ENCODE assay signal across 26 cellular contexts in genomic region chr2:219605607-219605954, GRCh38. TPM values are rescaled to one million over a fixed set of nuclear protein-coding genes. Genes with fewer than 3 reads are reported as not detected.
"Had no signal": no experiment of that assay in that cellular context is flagged by ENCODE, and none has a peak within 500 bp of the region (broad histone marks: within the 10 kb centered on the region; RNA-seq: fewer than 3 reads in every experiment).

No MANE protein-coding gene starts in this region.

- H3K79me2 ChIP-seq: hepatocyte, parathyroid adenoma had no signal

- H3K4me1 ChIP-seq: foreskin keratinocyte, parathyroid adenoma, sigmoid colon, transverse colon, upper lobe of right lung had no signal

- H3K27me3 ChIP-seq: esophagus muscularis mucosa, foreskin keratinocyte, gastroesophageal sphincter, heart left ventricle, hepatocyte, sigmoid colon, transverse colon, upper lobe of right lung, uterus had no signal

- H3K4me3 ChIP-seq: coronary artery, esophagus muscularis mucosa, gastroesophageal sphincter, heart left ventricle, hepatocyte, lung, mucosa of descending colon, sigmoid colon, thoracic aorta, transverse colon, upper lobe of right lung, uterus had no signal

- H2AFZ ChIP-seq: hepatocyte, parathyroid adenoma had no signal

- H3K9me3 ChIP-seq: esophagus muscularis mucosa, gastroesophageal sphincter, heart left ventricle, mucosa of descending colon, sigmoid colon, thoracic aorta, transverse colon, upper lobe of right lung, uterus had no signal

- ATAC-seq: foreskin keratinocyte; gastroesophageal sphincter; left lobe of liver; mucosa of descending colon; naive thymus-derived CD4-positive, alpha-beta T cell; stimulated activated memory B cell treated with anti-CD40 and anti-IgM and Interleukin-4, amounts not matched to agents 10 μg/mL and 1 μg/mL and 100 μg/mL, for 72 hours; stimulated activated naive CD8-positive, alpha-beta T cell treated with anti-CD3 and anti-CD28 coated beads, Interleukin-15, Interleukin-2, amounts not matched to agents 100 U/mL and 50 U/mL, for 24 hours; upper lobe of right lung had no signal

- H3K9ac ChIP-seq: parathyroid adenoma had no signal

- FAIRE-seq: endothelial cell of umbilical vein, kidney had no signal

- H3K4me2 ChIP-seq: hepatocyte had no signal

- H3K36me3 ChIP-seq: uterus had no signal

- H3K27ac ChIP-seq: esophagus muscularis mucosa, foreskin keratinocyte, gastroesophageal sphincter, heart left ventricle, hepatocyte, parathyroid adenoma, sigmoid colon, thoracic aorta, transverse colon, upper lobe of right lung, uterus had no signal

- DNase-seq: dermis blood vessel endothelial cell; effector memory CD4-positive, alpha-beta T cell; foreskin keratinocyte; heart left ventricle; kidney; mucosa of descending colon; naive thymus-derived CD4-positive, alpha-beta T cell; occipital lobe; sigmoid colon; stimulated activated CD4-positive, alpha-beta T cell treated with anti-CD3 and anti-CD28 coated beads, Interleukin-4, amount 100 ng/mL, for 4 hours; stimulated activated naive CD8-positive, alpha-beta T cell treated with anti-CD3 and anti-CD28 coated beads, Interleukin-15, Interleukin-2, amounts not matched to agents 100 U/mL and 50 U/mL, for 24 hours; substantia nigra; transverse colon; upper lobe of right lung; uterus had no signal

RNA-seq across cellular contexts. Expression of gene SLC4A3, which starts 21.8 kb away (rescaled TPM):
- polyA plus RNA-seq: naive thymus-derived CD4-positive, alpha-beta T cell had no signal

RNA-seq across cellular contexts. Expression of gene INHA, which starts 33.5 kb away (rescaled TPM):
- total RNA-seq: dermis blood vessel endothelial cell, endothelial cell of umbilical vein, occipital lobe, skeletal muscle tissue, transverse colon had no signal
- polyA plus RNA-seq: naive thymus-derived CD4-positive, alpha-beta T cell had no signal

RNA-seq across cellular contexts. Expression of gene OBSL1, which starts 34.2 kb away (rescaled TPM):
- polyA plus RNA-seq: naive thymus-derived CD4-positive, alpha-beta T cell had no signal
